Comparison of ENCODE assay signal across 8 cellular contexts in the genomic region with DNA sequence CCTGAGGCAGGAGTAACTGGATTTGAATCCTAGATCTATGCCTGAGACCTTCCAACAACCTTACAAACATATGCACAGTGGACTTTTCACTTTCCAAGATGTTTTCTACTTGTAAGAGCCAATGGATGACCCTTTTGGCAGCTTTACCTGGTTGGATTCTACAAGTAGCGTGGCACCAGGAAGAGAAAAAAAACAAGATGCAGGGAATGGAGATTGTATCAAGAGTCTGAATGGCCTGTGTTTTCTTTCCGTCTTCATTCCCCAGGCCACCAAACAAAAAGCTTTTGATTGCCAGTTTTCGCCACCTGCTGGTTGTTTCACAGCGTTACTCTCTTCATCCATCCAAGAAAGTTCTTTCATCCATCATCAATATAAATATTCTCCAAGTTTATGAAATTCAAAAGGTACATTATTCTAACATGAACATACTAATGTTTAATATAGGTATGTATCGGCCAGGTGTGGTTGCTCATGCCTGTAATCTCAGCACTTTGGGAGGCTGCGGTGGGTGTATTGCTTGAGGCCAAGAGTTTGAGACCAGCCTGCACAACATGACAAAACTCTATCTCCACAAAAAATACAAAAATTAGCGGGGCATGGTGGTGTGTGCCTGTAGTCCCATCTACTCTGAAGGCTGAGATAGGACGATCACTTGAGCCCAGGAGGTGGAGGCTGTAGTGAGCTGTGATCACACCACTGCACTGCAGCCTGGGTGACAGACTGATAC. TPM values are rescaled to one million over a fixed set of nuclear protein-coding genes. Genes with fewer than 3 reads are reported as not detected.
A peak's percentile ranks its signal among the peaks of the same experiment; 100 is the strongest.
DNase-seq lines count a peak whose midpoint lies in the region; ATAC-seq and TF ChIP-seq lines count a peak whose summit lies in the region.

No MANE protein-coding gene starts in this region.

- H3K9ac ChIP-seq in mesenchymal stem cell (ENCODE audit: low read length), result peak overlapping the region; percentile 58

- H2BK120ac ChIP-seq in mesenchymal stem cell (ENCODE audit: low read depth, low read length), result no peak overlapping the region

- no peak for ATAC-seq in activated B cell treated with CpG ODN at 0.5 μM for 24 hours (ENCODE audit: low read depth)

- no peak overlapping the region for H3K4ac ChIP-seq in mesenchymal stem cell (ENCODE audit: low read depth in 1 of 2, low read length in 2 of 2)

- no peak overlapping the region for H3K14ac ChIP-seq in mesenchymal stem cell (ENCODE audit: low read length in 2 of 2)

- no peak overlapping the region for H3K18ac ChIP-seq in mesenchymal stem cell (ENCODE audit: low read depth in 1 of 2, low read length in 2 of 2)

- no peak overlapping the region for H2BK15ac ChIP-seq in mesenchymal stem cell (ENCODE audit: low read depth, poor library complexity, severe bottlenecking)

- H3K9me3 ChIP-seq in mesenchymal stem cell (ENCODE audit: control insufficient read depth, low read length), result no peaks in the 10 kb centered on the region
- H3K9me3 ChIP-seq in suprapubic skin, result no peaks in the 10 kb centered on the region

- peaks cover 5% of the 10 kb centered on the region for H3K79me1 ChIP-seq in mesenchymal stem cell (replicated peaks; ENCODE audit: low read length, poor library complexity, severe bottlenecking)

- H4K91ac ChIP-seq in mesenchymal stem cell (ENCODE audit: low read length), result no peak overlapping the region

- H3K27me3 ChIP-seq in mesenchymal stem cell (ENCODE audit: control insufficient read depth in 1 of 2, insufficient read depth in 1 of 2, low read length in 2 of 2), result no peaks in the 10 kb centered on the region
- no peaks in the 10 kb centered on the region for H3K27me3 ChIP-seq in suprapubic skin

- H3K4me1 Mint-ChIP-seq in activated B cell treated with CpG ODN at 0.5 μM for 24 hours, result peaks cover 24% of the 10 kb centered on the region

- no peak for TF ChIP-seq CTCF in activated B cell treated with CpG ODN at 0.5 μM for 24 hours (IDR thresholded peaks at IDR 0.05)
- peak; percentile 70 to 91 for TF ChIP-seq CTCF in suprapubic skin (IDR thresholded peaks at IDR 0.05)

- no peak overlapping the region for H2BK12ac ChIP-seq in mesenchymal stem cell (ENCODE audit: low read length in 2 of 2)

- peak overlapping the region; percentile 13 for H3K4me3 Mint-ChIP-seq in activated B cell treated with CpG ODN at 0.5 μM for 24 hours

- no peak overlapping the region for H3K27ac ChIP-seq in mesenchymal stem cell (ENCODE audit: low read length, poor library complexity, severe bottlenecking)
- no peak overlapping the region for H3K27ac ChIP-seq in suprapubic skin

- no peak overlapping the region for H4K8ac ChIP-seq in mesenchymal stem cell (ENCODE audit: low read length)

- H3K36me3 ChIP-seq in mesenchymal stem cell (ENCODE audit: control insufficient read depth in 1 of 2, insufficient read depth in 2 of 2, low read depth in 1 of 2, low read length in 2 of 2), result no peaks in the 10 kb centered on the region
- no peaks in the 10 kb centered on the region for H3K36me3 ChIP-seq in suprapubic skin

- no peak for TF ChIP-seq POLR2A in suprapubic skin (IDR thresholded peaks at IDR 0.05)

- H3K27ac Mint-ChIP-seq in activated B cell treated with CpG ODN at 0.5 μM for 24 hours, result peak overlapping the region; percentile 19

- TF ChIP-seq EP300 in suprapubic skin (IDR thresholded peaks at IDR 0.05), result no peak

- no peak overlapping the region for H2AK5ac ChIP-seq in mesenchymal stem cell (ENCODE audit: low read length, severe bottlenecking)

- 14% methylated on average over 3 of the region's 8 CpGs for WGBS in mesenchymal stem cell
- 31% methylated on average over 8 of the region's 8 CpGs for WGBS in suprapubic skin

- DNase-seq in C1 segment of cervical spinal cord (lab: John Stamatoyannopoulos, UW) (peak in 11 of 14 donors; percentile 22 to 79 (median 48)), H4 (ENCODE audit: low spot score) (peak; percentile 64), NCI-H345 (lab: John Stamatoyannopoulos, UW) (peak; percentile 70), activated B cell treated with CpG ODN at 0.5 μM for 24 hours (no peak), ecto neural progenitor cell (ENCODE audit: low spot score) (peak; percentile 57), mesenchymal stem cell (peak; percentile 73), suprapubic skin (ENCODE audit: low spot score in 2 of 2) (no peak), posterior vena cava (ENCODE audit: low spot score) (no peak)

- no peak overlapping the region for H3K4me3 ChIP-seq in mesenchymal stem cell (ENCODE audit: insufficient read depth in 1 of 2, low read depth in 1 of 2, low read length in 2 of 2)
- no peak overlapping the region for H3K4me3 ChIP-seq in suprapubic skin

- POLR2A ChIA-PET in activated B cell treated with CpG ODN at 0.5 μM for 24 hours (lab: Charles Lee), result interaction anchor here (0.9 to 7.1 kb wide), 4 partner anchors 116 to 306 kb away, joined by 3 to 162 read pairs (median 6); no protein-coding TSS in a partner anchor

- intact Hi-C loops in activated B cell treated with CpG ODN at 0.5 μM for 24 hours (cut with micrococcal nuclease) (loop anchor here (1.0 to 5.0 kb wide), 8 partner anchors 114 to 801 kb away; a partner anchor contains a TSS), posterior vena cava (cut with DNase I) (loop anchor here (2.0 to 5.0 kb wide), 3 partner anchors 191 to 306 kb away; no protein-coding TSS in a partner anchor)

- H3K9me3 Mint-ChIP-seq in activated B cell treated with CpG ODN at 0.5 μM for 24 hours, result no peaks in the 10 kb centered on the region

- H3K23ac ChIP-seq in mesenchymal stem cell (ENCODE audit: low read length in 2 of 2), result no peak overlapping the region

- H3K36me3 Mint-ChIP-seq in activated B cell treated with CpG ODN at 0.5 μM for 24 hours (ENCODE audit: low read depth), result peaks cover 14% of the 10 kb centered on the region

- H3K27me3 Mint-ChIP-seq in activated B cell treated with CpG ODN at 0.5 μM for 24 hours, result no peaks in the 10 kb centered on the region

- no peak overlapping the region for H2AFZ ChIP-seq in mesenchymal stem cell (ENCODE audit: low read depth, low read length)

- CTCF ChIA-PET in activated B cell treated with CpG ODN at 0.5 μM for 24 hours (lab: Charles Lee), result interaction anchor here (0.6 to 11.8 kb wide), 22 partner anchors 11 to 309 kb away, joined by 3 to 166 read pairs (median 4); no protein-coding TSS in a partner anchor

- peak overlapping the region; percentile 21 for H3K4me2 ChIP-seq in mesenchymal stem cell (ENCODE audit: low read length, poor library complexity, severe bottlenecking)

- H3K4me1 ChIP-seq in mesenchymal stem cell (ENCODE audit: control insufficient read depth, insufficient read depth, low read depth, low read length) (peaks cover 10% of the 10 kb centered on the region), suprapubic skin (peaks cover 30% of the 10 kb centered on the region)

- no peak overlapping the region for H2BK5ac ChIP-seq in mesenchymal stem cell (ENCODE audit: low read depth, low read length, poor library complexity, severe bottlenecking)

RNA-seq across cellular contexts. Expression of a gene that starts 3.5 kb away (rescaled TPM):
- 2.7 and 2.9 TPM in 2 replicates for total RNA-seq in H4 (2014; rRNA removed; shearing (Covaris generic))
- total RNA-seq in activated B cell treated with CpG ODN at 0.5 μM for 24 hours (125 and 145 TPM in 2 replicates), suprapubic skin (10 to 100 TPM; 10.7 to 37.3 (median 24.2) TPM), posterior vena cava (10 to 100 TPM; 11.6 to 13.5 TPM)
- 0.28 TPM for polyA plus RNA-seq in mesenchymal stem cell (2013, experiment 1 of 2)
- polyA plus RNA-seq in mesenchymal stem cell (2013, experiment 2 of 2), result 0.19 TPM

RNA-seq across cellular contexts. Expression of a gene that starts 43.9 kb away (rescaled TPM):
- 29.1 and 32.0 TPM in 2 replicates for total RNA-seq in H4 (2014; rRNA removed; shearing (Covaris generic))
- total RNA-seq in activated B cell treated with CpG ODN at 0.5 μM for 24 hours (15.0 and 15.3 TPM in 2 replicates), suprapubic skin (100 to 1,000 TPM in 1 of 4 donors, 10 to 100 TPM in 3; 65.4 to 115 (median 79.7) TPM), posterior vena cava (10 to 100 TPM; 54.2 to 78.7 TPM)
- polyA plus RNA-seq in mesenchymal stem cell (2013, experiment 1 of 2), result 27.4 TPM
- 28.3 TPM for polyA plus RNA-seq in mesenchymal stem cell (2013, experiment 2 of 2)

Comparison
In these comparisons a context has a peak if more than half of its experiments do, and no peak if none do; other contexts are left out.
1. DNase-seq: peak in C1 segment of cervical spinal cord (11 of 14), H4 (single experiment), NCI-H345 (single experiment), ecto neural progenitor cell (single experiment) and mesenchymal stem cell (single experiment); none in activated B cell treated with CpG ODN at 0.5 μM for 24 hours (single experiment), suprapubic skin (0 of 2) and posterior vena cava (single experiment).